20 cellular contexts compared by ENCODE assay signal in the genomic region with DNA sequence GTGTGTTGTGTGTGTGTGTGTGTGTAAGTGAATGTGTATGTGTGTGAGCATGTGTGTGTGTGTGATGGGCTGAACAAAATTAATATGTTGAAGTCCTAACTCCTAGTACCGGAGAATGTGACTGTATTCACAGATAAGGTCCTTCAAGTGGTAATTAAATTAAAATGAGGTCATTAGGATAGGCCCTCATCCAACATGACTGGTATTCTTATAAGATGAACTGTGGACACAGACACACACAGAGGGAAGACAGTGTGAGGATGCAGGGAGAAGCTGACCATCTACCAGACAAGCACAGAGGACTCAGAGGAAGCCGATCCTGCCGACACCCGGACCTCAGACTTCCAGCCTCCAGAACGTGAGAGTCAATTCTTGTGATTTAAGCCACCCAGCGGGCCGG.
"Had no signal": no experiment of that assay in that cellular context is flagged by ENCODE, and none has a peak within 500 bp of the region (broad histone marks: within the 10 kb centered on the region; RNA-seq: fewer than 3 reads in every experiment).

No MANE protein-coding gene starts in this region.

- DNase-seq: activated B cell treated with CpG ODN at 0.5 μM for 24 hours; activated CD4-positive, alpha-beta T cell treated with anti-CD3 and anti-CD28 coated beads for 4 hours; activated CD4-positive, alpha-beta T cell treated with anti-CD3 and anti-CD28 coated beads, Interleukin-2, amount 50 U/mL, for 48 hours; activated CD8-positive, alpha-beta memory T cell treated with anti-CD3 and anti-CD28 coated beads, Interleukin-2, amount 50 U/mL, for 48 hours; activated naive CD4-positive, alpha-beta T cell; activated naive CD8-positive, alpha-beta T cell treated with anti-CD3 and anti-CD28 coated beads, Interleukin-2, amount 10 ng/mL, durations not matched to agents 7 days and 5 days; activated T-cell treated with anti-CD3 and anti-CD28 coated beads, Interleukin-2, amount 50 U/mL, for 4 hours; kidney glomerular epithelial cell; mesenchymal stem cell; nephron progenitor cell; small intestine; stimulated activated CD4-positive, alpha-beta T cell treated with anti-CD3 and anti-CD28 coated beads, Interleukin-15, amount 100 ng/mL, for 24 hours; stomach; T-helper 17 cell had no signal

- H3K4me3 ChIP-seq: stomach, suprapubic skin, tibial nerve had no signal

- H3K4me1 Mint-ChIP-seq: activated B cell treated with CpG ODN at 0.5 μM for 24 hours; activated naive CD8-positive, alpha-beta T cell treated with anti-CD3 and anti-CD28 coated beads, Interleukin-2, amount 10 ng/mL, durations not matched to agents 7 days and 5 days; nephron progenitor cell; stimulated activated memory B cell treated with anti-CD40 and anti-IgM and Interleukin-4, amounts not matched to agents 10 μg/mL and 1 μg/mL and 100 μg/mL, for 72 hours; T-helper 17 cell had no signal

- H3K36me3 Mint-ChIP-seq: activated naive CD8-positive, alpha-beta T cell treated with anti-CD3 and anti-CD28 coated beads, Interleukin-2, amount 10 ng/mL, durations not matched to agents 7 days and 5 days; stimulated activated memory B cell treated with anti-CD40 and anti-IgM and Interleukin-4, amounts not matched to agents 10 μg/mL and 1 μg/mL and 100 μg/mL, for 72 hours had no signal

- H3K27ac Mint-ChIP-seq: activated B cell treated with CpG ODN at 0.5 μM for 24 hours; activated naive CD8-positive, alpha-beta T cell treated with anti-CD3 and anti-CD28 coated beads, Interleukin-2, amount 10 ng/mL, durations not matched to agents 7 days and 5 days; activated T-helper 2 cell treated with anti-CD3 and anti-CD28 coated beads, Interferon-gamma antibody, Interleukin-2, Interleukin-4, amounts not matched to agents 10 μg/mL and 5 μg/mL and 100 μg/mL, durations not matched to agents 14 hours and 24 hours and 36 hours; nephron progenitor cell; stimulated activated memory B cell treated with anti-CD40 and anti-IgM and Interleukin-4, amounts not matched to agents 10 μg/mL and 1 μg/mL and 100 μg/mL, for 72 hours; T-helper 17 cell had no signal

- ATAC-seq: activated T-cell treated with anti-CD3 and anti-CD28 coated beads, Interleukin-2, amount 50 U/mL, for 4 hours; sciatic nerve; stimulated activated memory B cell treated with anti-CD40 and anti-IgM and Interleukin-4, amounts not matched to agents 10 μg/mL and 1 μg/mL and 100 μg/mL, for 72 hours; T-helper 17 cell had no signal

- H3K9me3 Mint-ChIP-seq: activated B cell treated with CpG ODN at 0.5 μM for 24 hours; activated naive CD8-positive, alpha-beta T cell treated with anti-CD3 and anti-CD28 coated beads, Interleukin-2, amount 10 ng/mL, durations not matched to agents 7 days and 5 days; activated T-cell treated with anti-CD3 and anti-CD28 coated beads, Interleukin-2, amount 50 U/mL, for 4 hours; activated T-helper 2 cell treated with anti-CD3 and anti-CD28 coated beads, Interferon-gamma antibody, Interleukin-2, Interleukin-4, amounts not matched to agents 10 μg/mL and 5 μg/mL and 100 μg/mL, durations not matched to agents 14 hours and 24 hours and 36 hours had no signal

- H3K27ac ChIP-seq: epithelial cell of prostate, stomach, suprapubic skin, tibial nerve had no signal

- H3K36me3 ChIP-seq: stomach, suprapubic skin, tibial nerve had no signal

- H3K4me1 ChIP-seq: stomach, suprapubic skin, tibial nerve had no signal

- H3K4me3 Mint-ChIP-seq: activated B cell treated with CpG ODN at 0.5 μM for 24 hours; activated naive CD8-positive, alpha-beta T cell treated with anti-CD3 and anti-CD28 coated beads, Interleukin-2, amount 10 ng/mL, durations not matched to agents 7 days and 5 days; activated T-cell treated with anti-CD3 and anti-CD28 coated beads, Interleukin-2, amount 50 U/mL, for 4 hours; nephron progenitor cell; stimulated activated memory B cell treated with anti-CD40 and anti-IgM and Interleukin-4, amounts not matched to agents 10 μg/mL and 1 μg/mL and 100 μg/mL, for 72 hours; T-helper 17 cell had no signal

- H3K9me3 ChIP-seq: stomach, suprapubic skin, tibial nerve had no signal

- H3K27me3 ChIP-seq: stomach, tibial nerve had no signal
